Comparison of ENCODE assay signal across 33 cellular contexts in the genomic region with DNA sequence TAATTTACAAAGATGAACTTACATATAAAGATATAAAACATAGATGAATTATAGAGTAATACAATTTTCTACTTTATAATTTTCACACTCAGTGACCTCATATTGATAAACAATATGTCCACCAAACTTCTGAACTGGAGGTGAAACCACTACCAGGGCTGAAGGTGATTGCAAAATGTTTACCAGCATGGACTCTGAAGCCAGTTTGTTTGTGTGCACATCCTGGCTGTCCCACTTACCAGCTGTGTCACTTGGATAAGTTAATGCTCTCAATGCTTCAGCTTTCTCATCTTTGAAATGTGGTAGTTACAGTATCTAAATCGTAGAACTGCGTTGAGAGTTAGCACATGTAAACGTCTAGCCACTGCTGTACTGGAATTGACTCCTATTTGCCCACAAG.
"Had no signal": no experiment of that assay in that cellular context is flagged by ENCODE, and none has a peak within 500 bp of the region (broad histone marks: within the 10 kb centered on the region; RNA-seq: fewer than 3 reads in every experiment).

No MANE protein-coding gene starts in this region.

- H3K9me3 Mint-ChIP-seq: T-cell had no signal

- H3K4me3 Mint-ChIP-seq: T-cell had no signal

- H3K27ac ChIP-seq: Peyer's patch, RWPE1, SJCRH30, SK-N-MC had no signal

- DNase-seq: Karpas-422, KG1, MM.1S, MV-4-11, NCI-H1092, NCI-H1105, NCI-H1417 treated with DMSO at 0.1 percent for 48 hours, NCI-H1436 treated with DMSO at 0.1 percent for 48 hours, NCI-H1694 treated with DMSO at 0.1 percent for 48 hours, NCI-H187 treated with DMSO at 0.1 percent for 48 hours, NCI-H2029, NCI-H2081, NCI-H2171 treated with DMSO at 0.1 percent for 48 hours, NCI-H2227 treated with DMSO at 0.1 percent for 48 hours, NCI-H345, NCI-H446, NCI-H510A, NCI-H524, NCI-H526, NCI-H69, NCI-H748 treated with DMSO at 0.1 percent for 48 hours, NCI-H82, OCI-M1, PC-3, Peyer's patch, SHP77, SIG-M5, SJCRH30, T-cell had no signal

- H3K36me3 ChIP-seq: Peyer's patch, SJCRH30 had no signal

- H3K4me3 ChIP-seq: Peyer's patch, SJCRH30, SK-N-MC had no signal

- ATAC-seq: PC-3, Right ventricle myocardium inferior, SK-N-SH treated with all-trans-retinoic acid at 6 μM for 48 hours, T-cell had no signal

- H3K27ac Mint-ChIP-seq: T-cell had no signal

- H3K36me3 Mint-ChIP-seq: T-cell had no signal

- H3K9me3 ChIP-seq: Peyer's patch, SJCRH30 had no signal

- H3K27me3 ChIP-seq: Peyer's patch had no signal

- H3K4me1 ChIP-seq: Peyer's patch, SJCRH30 had no signal
